In genomic region chr21:38295997-38296764, GRCh38 we compare ENCODE assay signal across 12 cellular contexts. TPM values are rescaled to one million over a fixed set of nuclear protein-coding genes. Genes with fewer than 3 reads are reported as not detected.
A peak's percentile ranks its signal among the peaks of the same experiment; 100 is the strongest.
DNase-seq lines count a peak whose midpoint lies in the region; ATAC-seq and TF ChIP-seq lines count a peak whose summit lies in the region.
"Had no signal": no experiment of that assay in that cellular context is flagged by ENCODE, and none has a peak within 500 bp of the region (broad histone marks: within the 10 kb centered on the region; RNA-seq: fewer than 3 reads in every experiment).

No MANE protein-coding gene starts in this region.

- 53% methylated on average over 8 of the region's 8 CpGs for WGBS in liver

- H3K36me3 ChIP-seq in breast epithelium (no peaks in the 10 kb centered on the region), liver (ENCODE audit: control insufficient read depth in 4 of 4, insufficient read depth in 3 of 4, low read depth in 1 of 4, low read length in 3 of 4) (no peaks in the 10 kb centered on the region), subcutaneous abdominal adipose tissue (ENCODE audit: control insufficient read depth in 5 of 5, insufficient read depth in 5 of 5, low read length in 5 of 5) (no peaks in the 10 kb centered on the region)
- H3K36me3 ChIP-seq: cardiac muscle cell, SJSA1 had no signal

- no peak overlapping the region for H3K27ac Mint-ChIP-seq in activated T-cell treated with anti-CD3 and anti-CD28 coated beads, Interleukin-2, amount 50 U/mL, for 72 hours
- H3K27ac Mint-ChIP-seq: activated CD8-positive, alpha-beta T cell treated with anti-CD3 and anti-CD28 coated beads for 36 hours; naive B cell had no signal

- no peak for ATAC-seq in activated T-cell treated with anti-CD3 and anti-CD28 coated beads, Interleukin-2, amount 50 U/mL, for 72 hours (replicated peaks in 1 of 2)
- no peak for ATAC-seq in HG03469 (IDR thresholded peaks at IDR 0.05; ENCODE audit: unreplicated experiment)
- no peak for ATAC-seq in GM21619 (IDR thresholded peaks at IDR 0.05; ENCODE audit: unreplicated experiment)
- ATAC-seq: activated CD8-positive, alpha-beta T cell treated with anti-CD3 and anti-CD28 coated beads for 36 hours had no signal

- H3K27me3 ChIP-seq in breast epithelium, result no peaks in the 10 kb centered on the region
- H3K27me3 ChIP-seq in liver (ENCODE audit: control insufficient read depth in 4 of 4, insufficient read depth in 4 of 4, low read length in 3 of 4), result no peaks in the 10 kb centered on the region
- peaks cover 0 to 12% (median 0%) of the 10 kb centered on the region in 5 donors for H3K27me3 ChIP-seq in subcutaneous abdominal adipose tissue (ENCODE audit: control insufficient read depth in 5 of 5, insufficient read depth in 4 of 5, low read length in 5 of 5)
- H3K27me3 ChIP-seq: cardiac muscle cell, SJSA1 had no signal

- H3K4me1 Mint-ChIP-seq in activated T-cell treated with anti-CD3 and anti-CD28 coated beads, Interleukin-2, amount 50 U/mL, for 72 hours (ENCODE audit: low read depth), result peaks cover 71% of the 10 kb centered on the region

- TF ChIP-seq POLR2A in breast epithelium (IDR thresholded peaks at IDR 0.05), result no peak

- H3K9me3 ChIP-seq in breast epithelium (no peaks in the 10 kb centered on the region), liver (ENCODE audit: control insufficient read depth in 4 of 4, low read length in 3 of 4) (no peaks in the 10 kb centered on the region), subcutaneous abdominal adipose tissue (ENCODE audit: control insufficient read depth in 5 of 5, low read length in 5 of 5) (no peaks in the 10 kb centered on the region)
- H3K9me3 ChIP-seq: SJSA1 had no signal

- H3K9me3 Mint-ChIP-seq in activated T-cell treated with anti-CD3 and anti-CD28 coated beads, Interleukin-2, amount 50 U/mL, for 72 hours, result no peaks in the 10 kb centered on the region
- H3K9me3 Mint-ChIP-seq: activated CD8-positive, alpha-beta T cell treated with anti-CD3 and anti-CD28 coated beads for 36 hours; naive B cell had no signal

- DNase-seq in activated T-cell treated with anti-CD3 and anti-CD28 coated beads, Interleukin-2, amount 50 U/mL, for 72 hours, result no peak
- no peak for DNase-seq in activated T-cell treated with anti-CD3 and anti-CD28 coated beads, Interleukin-2, amount 50 U/mL, for 1 hour
- DNase-seq in breast epithelium (ENCODE audit: low spot score in 2 of 2) (no peak), OCI-M2 (lab: John Stamatoyannopoulos, UW; ENCODE audit: unreplicated experiment) (no peak)
- DNase-seq: activated CD8-positive, alpha-beta T cell treated with anti-CD3 and anti-CD28 coated beads for 36 hours; naive B cell had no signal

- peak overlapping the region in 1 of 3 donors; percentile 0 for H3K4me3 ChIP-seq in breast epithelium
- no peak overlapping the region for H3K4me3 ChIP-seq in liver (ENCODE audit: low read depth in 1 of 3, low read length in 3 of 3)
- peak overlapping the region in 4 of 5 donors; percentile 1 to 54 (median 34) for H3K4me3 ChIP-seq in subcutaneous abdominal adipose tissue (ENCODE audit: low read depth in 1 of 5, low read length in 5 of 5)
- H3K4me3 ChIP-seq: cardiac muscle cell, SJSA1 had no signal

- H3K4me1 ChIP-seq in breast epithelium (no peaks in the 10 kb centered on the region), liver (ENCODE audit: control insufficient read depth in 4 of 4, insufficient read depth in 4 of 4, low read length in 3 of 4) (peaks cover 4 to 38% (median 25%) of the 10 kb centered on the region in 4 donors), subcutaneous abdominal adipose tissue (ENCODE audit: control insufficient read depth in 5 of 5, insufficient read depth in 5 of 5, low read length in 5 of 5) (peaks cover 0 to 39% (median 23%) of the 10 kb centered on the region in 5 donors)

- no peaks in the 10 kb centered on the region for H3K36me3 Mint-ChIP-seq in activated T-cell treated with anti-CD3 and anti-CD28 coated beads, Interleukin-2, amount 50 U/mL, for 72 hours (ENCODE audit: insufficient read depth in 2 of 2)
- H3K36me3 Mint-ChIP-seq: naive B cell had no signal

- no peaks in the 10 kb centered on the region for H3K27me3 Mint-ChIP-seq in activated T-cell treated with anti-CD3 and anti-CD28 coated beads, Interleukin-2, amount 50 U/mL, for 72 hours (ENCODE audit: low read depth)
- H3K27me3 Mint-ChIP-seq: activated CD8-positive, alpha-beta T cell treated with anti-CD3 and anti-CD28 coated beads for 36 hours; naive B cell had no signal

- peak overlapping the region; percentile 32 to 49 for H3K4me3 Mint-ChIP-seq in activated T-cell treated with anti-CD3 and anti-CD28 coated beads, Interleukin-2, amount 50 U/mL, for 72 hours
- H3K4me3 Mint-ChIP-seq: activated CD8-positive, alpha-beta T cell treated with anti-CD3 and anti-CD28 coated beads for 36 hours; naive B cell had no signal

- intact Hi-C loops in breast epithelium (cut with DNase I; ENCODE audit: low total_unique reads), result no loop called here

- H3K27ac ChIP-seq in breast epithelium, result peak overlapping the region; percentile 40 to 77
- peak overlapping the region in 1 of 2 donors; percentile 66 for H3K27ac ChIP-seq in liver (ENCODE audit: low read depth in 1 of 2, low read length in 2 of 2)
- H3K27ac ChIP-seq in subcutaneous abdominal adipose tissue (ENCODE audit: low read depth, low read length), result peak overlapping the region; percentile 68
- H3K27ac ChIP-seq: cardiac muscle cell, SJSA1 had no signal

- no peak for TF ChIP-seq CTCF in breast epithelium (IDR thresholded peaks at IDR 0.05)
- no peak for TF ChIP-seq CTCF in liver (IDR thresholded peaks at IDR 0.05; ENCODE audit: low read depth, low read length, missing input control)

- peak in 1 of 2 donors; percentile 22 for TF ChIP-seq RAD21 in liver (IDR thresholded peaks at IDR 0.05)

- H3K9ac ChIP-seq in liver (ENCODE audit: low read depth in 1 of 2, low read length in 2 of 2) (no peak overlapping the region), subcutaneous abdominal adipose tissue (ENCODE audit: low read length in 5 of 5) (peak overlapping the region in 1 of 5 donors; percentile 39)

TF ChIP-seq in liver, 16 proteins besides CTCF, POLR2A, EP300 and RAD21 (continues in another document):
- TF ChIP-seq GABPA (IDR thresholded peaks at IDR 0.05 in 1 of 2, conservative IDR thresholded peaks at IDR 0.05 in 1 of 2) (peak in 1 of 2 donors; percentile 19), FOXA1 (IDR thresholded peaks at IDR 0.05) (peak; percentile 51), YY1 (IDR thresholded peaks at IDR 0.05) (no peak), HNF4G (IDR thresholded peaks at IDR 0.05) (no peak), REST (IDR thresholded peaks at IDR 0.05) (no peak), JUND (IDR thresholded peaks at IDR 0.05) (peak; percentile 23 to 41), TAF1 (conservative IDR thresholded peaks at IDR 0.05) (no peak), NR2F2 (IDR thresholded peaks at IDR 0.05) (no peak)
- TF ChIP-seq, protein P1, sequence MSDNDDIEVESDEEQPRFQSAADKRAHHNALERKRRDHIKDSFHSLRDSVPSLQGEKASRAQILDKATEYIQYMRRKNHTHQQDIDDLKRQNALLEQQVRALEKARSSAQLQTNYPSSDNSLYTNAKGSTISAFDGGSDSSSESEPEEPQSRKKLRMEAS (IDR thresholded peaks at IDR 0.05), result peak; percentile 83
- TF ChIP-seq, protein P2, sequence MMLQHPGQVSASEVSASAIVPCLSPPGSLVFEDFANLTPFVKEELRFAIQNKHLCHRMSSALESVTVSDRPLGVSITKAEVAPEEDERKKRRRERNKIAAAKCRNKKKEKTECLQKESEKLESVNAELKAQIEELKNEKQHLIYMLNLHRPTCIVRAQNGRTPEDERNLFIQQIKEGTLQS (IDR thresholded peaks at IDR 0.05), result peak; percentile 58
- TF ChIP-seq, protein P3, sequence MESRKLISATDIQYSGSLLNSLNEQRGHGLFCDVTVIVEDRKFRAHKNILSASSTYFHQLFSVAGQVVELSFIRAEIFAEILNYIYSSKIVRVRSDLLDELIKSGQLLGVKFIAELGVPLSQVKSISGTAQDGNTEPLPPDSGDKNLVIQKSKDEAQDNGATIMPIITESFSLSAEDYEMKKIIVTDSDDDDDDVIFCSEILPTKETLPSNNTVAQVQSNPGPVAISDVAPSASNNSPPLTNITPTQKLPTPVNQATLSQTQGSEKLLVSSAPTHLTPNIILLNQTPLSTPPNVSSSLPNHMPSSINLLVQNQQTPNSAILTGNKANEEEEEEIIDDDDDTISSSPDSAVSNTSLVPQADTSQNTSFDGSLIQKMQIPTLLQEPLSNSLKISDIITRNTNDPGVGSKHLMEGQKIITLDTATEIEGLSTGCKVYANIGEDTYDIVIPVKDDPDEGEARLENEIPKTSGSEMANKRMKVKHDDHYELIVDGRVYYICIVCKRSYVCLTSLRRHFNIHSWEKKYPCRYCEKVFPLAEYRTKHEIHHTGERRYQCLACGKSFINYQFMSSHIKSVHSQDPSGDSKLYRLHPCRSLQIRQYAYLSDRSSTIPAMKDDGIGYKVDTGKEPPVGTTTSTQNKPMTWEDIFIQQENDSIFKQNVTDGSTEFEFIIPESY (IDR thresholded peaks at IDR 0.05), result peak; percentile 36

RNA-seq across cellular contexts. Expression of gene KCNJ15, which starts 39.4 kb away (rescaled TPM):
- total RNA-seq in activated T-cell treated with anti-CD3 and anti-CD28 coated beads, Interleukin-2, amount 50 U/mL, for 72 hours, result under 1 TPM in 1 of 2 donors, not detected in 1; 0.07 TPM
- total RNA-seq in breast epithelium (1 to 10 TPM in 1 of 3 donors, under 1 TPM in 2; 0.80 to 6.9 (median 0.98) TPM), liver (1 to 10 TPM in 1 of 2 donors, under 1 TPM in 1; 0.61 to 4.8 TPM)
- 1 to 10 TPM; 1.0 to 3.5 TPM for polyA plus RNA-seq in liver
- total RNA-seq: cardiac muscle cell had no signal
- polyA plus RNA-seq: cardiac muscle cell had no signal

Comparison
In these comparisons a context has a peak if more than half of its experiments do, and no peak if none do; other contexts are left out.
1. H3K4me3 ChIP-seq: peak in subcutaneous abdominal adipose tissue (4 of 5); none in liver (0 of 3).